ENCODE assay signal across 8 cellular contexts in the genomic region with DNA sequence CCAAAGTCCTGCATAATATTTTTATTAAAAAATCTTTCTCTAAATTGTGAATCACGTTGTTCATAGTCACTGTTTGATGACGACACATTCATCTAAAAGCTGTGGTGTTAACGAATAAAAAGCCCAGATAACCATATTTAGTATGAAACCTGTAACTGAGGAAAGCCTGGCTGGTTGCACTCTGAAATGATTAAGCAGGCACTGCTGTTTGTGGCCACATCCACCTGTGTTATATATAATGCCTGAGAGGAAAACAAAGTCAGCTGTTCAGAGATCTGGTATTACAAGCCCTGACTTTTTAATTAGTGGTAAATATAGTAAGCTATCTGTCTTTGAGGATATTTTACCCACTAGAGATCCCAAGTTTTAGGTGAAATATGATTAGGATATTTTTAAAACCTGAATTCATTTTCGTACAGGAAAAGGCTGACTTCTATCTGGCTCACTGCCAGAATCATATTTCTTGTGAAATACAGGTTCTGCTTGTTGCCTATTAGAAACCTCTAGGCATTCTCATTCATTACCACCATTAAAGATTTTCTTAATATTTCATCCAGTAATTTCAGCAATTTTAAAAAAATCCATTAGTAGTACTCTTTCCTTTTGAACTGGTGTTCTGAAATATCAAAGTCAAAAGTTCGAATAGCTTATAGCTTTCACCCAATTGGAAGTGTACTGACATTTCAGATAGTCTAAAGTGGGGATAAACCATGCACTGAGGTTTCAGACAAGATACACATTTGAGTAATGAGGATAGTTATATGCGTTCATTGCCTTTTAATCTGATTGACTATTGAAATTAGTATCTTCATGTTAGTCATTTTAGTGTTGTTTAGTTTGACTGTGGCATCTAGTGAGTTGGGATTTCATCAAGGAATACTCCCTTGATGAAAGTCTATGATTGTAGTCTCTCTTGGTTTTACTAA.
DNase-seq lines count a peak whose midpoint lies in the region; ATAC-seq and TF ChIP-seq lines count a peak whose summit lies in the region.

No MANE protein-coding gene starts in this region.

- intact Hi-C loops in thyroid gland (cut with DNase I): no loop called here

- DNase-seq in activated effector memory CD4-positive, alpha-beta T cell treated with anti-CD3 and anti-CD28 coated beads, Interleukin-2, amount 50 U/mL, for 16 hours: no peak
- DNase-seq in inferior parietal cortex (ENCODE audit: extremely low spot score): no peak
- DNase-seq in thyroid gland: no peak

- no peaks in the 10 kb centered on the region for H3K36me3 ChIP-seq in thyroid gland

- H3K4me3 ChIP-seq in thyroid gland (replicated peaks in 1 of 3): no peak overlapping the region

- 84 to 87% methylated on average over 6 of the region's 6 CpGs for WGBS in thyroid gland, 2 donors

- H3K27me3 ChIP-seq in thyroid gland: no peaks in the 10 kb centered on the region

- no peak for TF ChIP-seq CTCF in thyroid gland (IDR thresholded peaks at IDR 0.05)

- no peaks in the 10 kb centered on the region for H3K9me3 ChIP-seq in thyroid gland

- H3K4me1 ChIP-seq in thyroid gland: peaks cover 14 to 26% of the 10 kb centered on the region in 2 donors

- peak overlapping the region in 1 of 3 donors; percentile 0 for H3K27ac ChIP-seq in thyroid gland

- peak; percentile 97 for ATAC-seq in GM18498 (IDR thresholded peaks at IDR 0.05; ENCODE audit: unreplicated experiment)
- ATAC-seq in GM21515 (IDR thresholded peaks at IDR 0.05; ENCODE audit: unreplicated experiment): peak; percentile 95
- peak; percentile 96 for ATAC-seq in HG03457 (IDR thresholded peaks at IDR 0.05; ENCODE audit: unreplicated experiment)
- peak; percentile 63 for ATAC-seq in esophagus mucosa
- ATAC-seq in GM19455 (IDR thresholded peaks at IDR 0.05; ENCODE audit: unreplicated experiment): no peak

- no peak for TF ChIP-seq POLR2A in thyroid gland (IDR thresholded peaks at IDR 0.05)
